Comparison of ENCODE assay signal across 1 cellular context in genomic region chr5:154708845-154709244, GRCh38.
TF ChIP-seq lines count a peak whose summit lies in the region.

No MANE protein-coding gene starts in this region.

TF ChIP-seq in HCT116, 20 proteins besides CTCF, POLR2A, EP300 and RAD21 (continued from another document):
- TF ChIP-seq, protein P1, sequence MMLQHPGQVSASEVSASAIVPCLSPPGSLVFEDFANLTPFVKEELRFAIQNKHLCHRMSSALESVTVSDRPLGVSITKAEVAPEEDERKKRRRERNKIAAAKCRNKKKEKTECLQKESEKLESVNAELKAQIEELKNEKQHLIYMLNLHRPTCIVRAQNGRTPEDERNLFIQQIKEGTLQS (IDR thresholded peaks at IDR 0.05): no peak
